19 cellular contexts compared by ENCODE assay signal in the genomic region with DNA sequence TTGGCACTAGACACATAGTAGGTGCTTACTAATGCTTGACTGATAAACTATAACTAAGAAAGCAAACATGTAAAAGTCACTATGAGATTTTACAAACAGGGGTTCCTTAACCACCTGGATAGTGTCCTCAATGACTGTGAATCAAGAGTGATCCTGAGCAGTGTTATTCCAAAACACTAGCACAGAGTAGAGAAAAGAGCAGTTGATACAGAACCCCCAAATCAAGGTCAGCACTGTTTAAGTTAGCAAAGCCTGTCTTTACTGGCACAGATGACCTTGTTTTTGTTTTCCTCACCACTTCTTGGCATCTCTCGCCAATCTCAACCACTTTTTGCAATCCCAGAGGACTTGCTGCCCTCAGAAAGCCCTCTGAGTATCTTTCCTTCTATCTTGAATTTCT. TPM values are rescaled to one million over a fixed set of nuclear protein-coding genes. Genes with fewer than 3 reads are reported as not detected.
DNase-seq lines count a peak whose midpoint lies in the region; ATAC-seq and TF ChIP-seq lines count a peak whose summit lies in the region.
"Had no signal": no experiment of that assay in that cellular context is flagged by ENCODE, and none has a peak within 500 bp of the region (broad histone marks: within the 10 kb centered on the region; RNA-seq: fewer than 3 reads in every experiment).

No MANE protein-coding gene starts in this region.

- H3K27ac Mint-ChIP-seq in T-helper 17 cell (peak overlapping the region; percentile 14), GM23338 (no peak overlapping the region)
- H3K27ac Mint-ChIP-seq: CD8-positive, alpha-beta T cell; HFFc6 had no signal

- H3K4me1 Mint-ChIP-seq in T-helper 17 cell, result peaks cover 9% of the 10 kb centered on the region
- H3K4me1 Mint-ChIP-seq in GM23338, result peaks cover 22% of the 10 kb centered on the region

- H3K4me2 ChIP-seq in BLaER1, result peak overlapping the region; percentile 27
- no peak overlapping the region for H3K4me2 ChIP-seq in hepatocyte
- peak overlapping the region; percentile 1 for H3K4me2 ChIP-seq in parathyroid adenoma (ENCODE audit: low read length)
- no peak overlapping the region for H3K4me2 ChIP-seq in GM23338

- ATAC-seq in T-helper 17 cell, result no peak
- no peak for ATAC-seq in GM21825 (IDR thresholded peaks at IDR 0.05; ENCODE audit: unreplicated experiment)
- no peak for ATAC-seq in GM23338
- ATAC-seq: CD8-positive, alpha-beta T cell; GM12878 had no signal

- H2AFZ ChIP-seq in hepatocyte, result no peak overlapping the region
- H2AFZ ChIP-seq in parathyroid adenoma, result no peak overlapping the region
- H2AFZ ChIP-seq in GM23338, result no peak overlapping the region
- H2AFZ ChIP-seq: GM23248 had no signal

- H3K9me3 ChIP-seq in BLaER1 (peaks cover 19% of the 10 kb centered on the region; the same call in 1 of the 2 replicates), T-helper 17 cell (ENCODE audit: control insufficient read depth, low read length, poor library complexity, severe bottlenecking) (no peaks in the 10 kb centered on the region), hepatocyte (ENCODE audit: low read depth) (no peaks in the 10 kb centered on the region), parathyroid adenoma (ENCODE audit: control insufficient read depth, low read length) (no peaks in the 10 kb centered on the region)

- H3K79me2 ChIP-seq in hepatocyte (peaks cover 61% of the 10 kb centered on the region), parathyroid adenoma (peaks cover 6% of the 10 kb centered on the region), GM23338 (replicated peaks; ENCODE audit: insufficient read depth) (no peaks in the 10 kb centered on the region; the same call in 1 of the 2 replicates)

- H3K9me2 ChIP-seq in hepatocyte (replicated peaks; ENCODE audit: insufficient read depth), result no peaks in the 10 kb centered on the region
- no peaks in the 10 kb centered on the region; the same call in 1 of the 2 replicates for H3K9me2 ChIP-seq in GM23338 (ENCODE audit: insufficient read depth)

- POLR2A ChIA-PET in HEK293T (lab: Yijun Ruan, JAX), result no interaction called here

- DNase-seq in T-helper 17 cell (no peak), hepatocyte (ENCODE audit: low spot score) (no peak), NCI-H510A (lab: John Stamatoyannopoulos, UW) (no peak), HEK293T (ENCODE audit: extremely low spot score) (no peak), GM23338 (ENCODE audit: low spot score) (no peak)
- DNase-seq: 8988T; CD8-positive, alpha-beta T cell; DMS 273 treated with DMSO at 0.1 percent for 48 hours; DND-41; EL; GM23248; HCEC 1CT; HFFc6; IMR-90 had no signal

- TF ChIP-seq CTCF in hepatocyte (IDR thresholded peaks at IDR 0.05; ENCODE audit: poor library complexity), result no peak
- TF ChIP-seq CTCF in parathyroid adenoma (IDR thresholded peaks at IDR 0.05), result no peak
- no peak for TF ChIP-seq CTCF in GM23338 (conservative IDR thresholded peaks at IDR 0.05; ENCODE audit: low read depth in 2 of 2)

- H3F3A ChIP-seq in GM23338 (replicated peaks; ENCODE audit: low read depth), result no peaks in the 10 kb centered on the region

- H3K9ac ChIP-seq in BLaER1, result no peak overlapping the region
- H3K9ac ChIP-seq in parathyroid adenoma, result no peak overlapping the region
- H3K9ac ChIP-seq: BLaER1 treated with 17β-estradiol and CSF1 and Interleukin-3, amounts not matched to agents 10 nM and 100 nM; GM23248 had no signal

- H3K27ac ChIP-seq in BLaER1 (no peak overlapping the region), hepatocyte (peak overlapping the region; percentile 31), parathyroid adenoma (no peak overlapping the region), GM23338 (ENCODE audit: low read depth) (no peak overlapping the region)
- H3K27ac ChIP-seq: BLaER1 treated with 17β-estradiol and CSF1 and Interleukin-3, amounts not matched to agents 10 nM and 100 nM; GM23248 had no signal

- CTCF ChIA-PET in HEK293T (lab: Yijun Ruan, JAX), result no interaction called here

- H3K27me3 ChIP-seq in BLaER1, result no peaks in the 10 kb centered on the region
- no peaks in the 10 kb centered on the region for H3K27me3 ChIP-seq in hepatocyte
- no peaks in the 10 kb centered on the region for H3K27me3 ChIP-seq in parathyroid adenoma (ENCODE audit: control insufficient read depth, insufficient read depth, low read length)
- peaks cover 94% of the 10 kb centered on the region for H3K27me3 ChIP-seq in GM23338 (ENCODE audit: insufficient read depth)

- H4K20me1 ChIP-seq in BLaER1 (no peaks in the 10 kb centered on the region), hepatocyte (ENCODE audit: insufficient read depth, poor library complexity, severe bottlenecking) (no peaks in the 10 kb centered on the region), GM23338 (replicated peaks; ENCODE audit: insufficient read depth) (peaks cover 6% of the 10 kb centered on the region; the same call in 1 of the 2 replicates)
- H4K20me1 ChIP-seq: BLaER1 treated with 17β-estradiol and CSF1 and Interleukin-3, amounts not matched to agents 10 nM and 100 nM had no signal

- H3K27me3 Mint-ChIP-seq in T-helper 17 cell (peaks cover 14% of the 10 kb centered on the region), GM23338 (ENCODE audit: insufficient read depth, low read depth, poor library complexity) (peaks cover 27% of the 10 kb centered on the region)

- no peaks in the 10 kb centered on the region for H3K9me3 Mint-ChIP-seq in GM23338
- H3K9me3 Mint-ChIP-seq: CD8-positive, alpha-beta T cell; HFFc6 had no signal

- H3K36me3 ChIP-seq in BLaER1 (no peaks in the 10 kb centered on the region; the same call in 1 of the 2 replicates), hepatocyte (replicated peaks; ENCODE audit: insufficient read depth, low read depth) (no peaks in the 10 kb centered on the region), parathyroid adenoma (ENCODE audit: control insufficient read depth, insufficient read depth, low read length) (no peaks in the 10 kb centered on the region), GM23338 (ENCODE audit: insufficient read depth) (no peaks in the 10 kb centered on the region)
- H3K36me3 ChIP-seq: BLaER1 treated with 17β-estradiol and CSF1 and Interleukin-3, amounts not matched to agents 10 nM and 100 nM had no signal

- 96% methylated on average over 1 of the region's 1 CpG for WGBS in hepatocyte (ENCODE audit: low lambda C conversion rate, missing lambda C conversion rate)

- H3K4me3 ChIP-seq in BLaER1, result no peak overlapping the region
- H3K4me3 ChIP-seq in hepatocyte, result no peak overlapping the region
- H3K4me3 ChIP-seq in parathyroid adenoma (ENCODE audit: low read depth, low read length), result no peak overlapping the region
- H3K4me3 ChIP-seq in GM23338, result no peak overlapping the region
- H3K4me3 ChIP-seq: BLaER1 treated with 17β-estradiol and CSF1 and Interleukin-3, amounts not matched to agents 10 nM and 100 nM; GM12878; GM23248 had no signal

- H3K4me3 Mint-ChIP-seq in T-helper 17 cell, result no peak overlapping the region
- no peak overlapping the region for H3K4me3 Mint-ChIP-seq in GM23338
- H3K4me3 Mint-ChIP-seq: CD8-positive, alpha-beta T cell; HFFc6 had no signal

- H3K36me3 Mint-ChIP-seq in T-helper 17 cell (ENCODE audit: low read depth) (peaks cover 2% of the 10 kb centered on the region), GM23338 (ENCODE audit: low read depth) (no peaks in the 10 kb centered on the region)
- H3K36me3 Mint-ChIP-seq: CD8-positive, alpha-beta T cell had no signal

- peaks cover 54% of the 10 kb centered on the region for H3K4me1 ChIP-seq in BLaER1
- H3K4me1 ChIP-seq in hepatocyte (ENCODE audit: insufficient read depth), result peaks cover 7% of the 10 kb centered on the region
- peaks cover 4% of the 10 kb centered on the region for H3K4me1 ChIP-seq in parathyroid adenoma
- peaks cover 45% of the 10 kb centered on the region for H3K4me1 ChIP-seq in GM23338 (ENCODE audit: insufficient read depth)

TF ChIP-seq in HEK293T, 16 proteins besides CTCF, POLR2A, EP300 and RAD21 (continues in another document):
- TF ChIP-seq NFRKB (IDR thresholded peaks at IDR 0.05) (no peak), HDGF (IDR thresholded peaks at IDR 0.05; ENCODE audit: borderline replicate concordance) (no peak), L3MBTL2 (conservative IDR thresholded peaks at IDR 0.05) (no peak), SP1 (IDR thresholded peaks at IDR 0.05) (no peak), TARDBP (IDR thresholded peaks at IDR 0.05) (no peak), ZNF384 (IDR thresholded peaks at IDR 0.05) (no peak), FOXM1 (IDR thresholded peaks at IDR 0.05; ENCODE audit: borderline replicate concordance) (no peak), ARNT (IDR thresholded peaks at IDR 0.05) (no peak)
- TF ChIP-seq, protein P1, sequence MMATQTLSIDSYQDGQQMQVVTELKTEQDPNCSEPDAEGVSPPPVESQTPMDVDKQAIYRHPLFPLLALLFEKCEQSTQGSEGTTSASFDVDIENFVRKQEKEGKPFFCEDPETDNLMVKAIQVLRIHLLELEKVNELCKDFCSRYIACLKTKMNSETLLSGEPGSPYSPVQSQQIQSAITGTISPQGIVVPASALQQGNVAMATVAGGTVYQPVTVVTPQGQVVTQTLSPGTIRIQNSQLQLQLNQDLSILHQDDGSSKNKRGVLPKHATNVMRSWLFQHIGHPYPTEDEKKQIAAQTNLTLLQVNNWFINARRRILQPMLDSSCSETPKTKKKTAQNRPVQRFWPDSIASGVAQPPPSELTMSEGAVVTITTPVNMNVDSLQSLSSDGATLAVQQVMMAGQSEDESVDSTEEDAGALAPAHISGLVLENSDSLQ (IDR thresholded peaks at IDR 0.05), result no peak

TF ChIP-seq in GM23338, 12 proteins besides CTCF, POLR2A, EP300 and RAD21 (continues in another document):
- TF ChIP-seq EZH2phosphoT487 (IDR thresholded peaks at IDR 0.05; ENCODE audit: unreplicated experiment) (no peak), JUNB (IDR thresholded peaks at IDR 0.05; ENCODE audit: unreplicated experiment) (no peak), NANOG (IDR thresholded peaks at IDR 0.05; ENCODE audit: borderline replicate concordance) (no peak), CREB1 (CRISPR knock-in tag; IDR thresholded peaks at IDR 0.05; ENCODE audit: low read depth) (no peak), STAT1 (IDR thresholded peaks at IDR 0.05; ENCODE audit: unreplicated experiment) (no peak), POLR2AphosphoS5 (IDR thresholded peaks at IDR 0.05; ENCODE audit: low read depth) (no peak)

RNA-seq across cellular contexts. Expression of gene BCL9, which starts 50.7 kb away (rescaled TPM):
- 10 to 100 TPM; 12.6 to 14.6 TPM for total RNA-seq in T-helper 17 cell
- 13.0 and 22.6 TPM in 2 replicates for total RNA-seq in hepatocyte
- 16.5 and 17.0 TPM in 2 replicates for polyA plus RNA-seq in hepatocyte
- 33.8 and 46.1 TPM in 2 replicates for total RNA-seq in GM23338 (2014; rRNA removed; shearing (Covaris generic))
- 11.7 and 13.2 TPM in 2 replicates for polyA plus RNA-seq in GM23338 (2016; fragmentation: Nextera tagmentation; extraction: Ambion mirVana)

Comparison
In these comparisons a context has a peak if more than half of its experiments do, and no peak if none do; other contexts are left out.
1. H3K4me2 ChIP-seq: peak in BLaER1 (single experiment) and parathyroid adenoma (single experiment); none in hepatocyte (single experiment) and GM23338 (single experiment).